ENCODE assay signal across 13 cellular contexts in the genomic region with DNA sequence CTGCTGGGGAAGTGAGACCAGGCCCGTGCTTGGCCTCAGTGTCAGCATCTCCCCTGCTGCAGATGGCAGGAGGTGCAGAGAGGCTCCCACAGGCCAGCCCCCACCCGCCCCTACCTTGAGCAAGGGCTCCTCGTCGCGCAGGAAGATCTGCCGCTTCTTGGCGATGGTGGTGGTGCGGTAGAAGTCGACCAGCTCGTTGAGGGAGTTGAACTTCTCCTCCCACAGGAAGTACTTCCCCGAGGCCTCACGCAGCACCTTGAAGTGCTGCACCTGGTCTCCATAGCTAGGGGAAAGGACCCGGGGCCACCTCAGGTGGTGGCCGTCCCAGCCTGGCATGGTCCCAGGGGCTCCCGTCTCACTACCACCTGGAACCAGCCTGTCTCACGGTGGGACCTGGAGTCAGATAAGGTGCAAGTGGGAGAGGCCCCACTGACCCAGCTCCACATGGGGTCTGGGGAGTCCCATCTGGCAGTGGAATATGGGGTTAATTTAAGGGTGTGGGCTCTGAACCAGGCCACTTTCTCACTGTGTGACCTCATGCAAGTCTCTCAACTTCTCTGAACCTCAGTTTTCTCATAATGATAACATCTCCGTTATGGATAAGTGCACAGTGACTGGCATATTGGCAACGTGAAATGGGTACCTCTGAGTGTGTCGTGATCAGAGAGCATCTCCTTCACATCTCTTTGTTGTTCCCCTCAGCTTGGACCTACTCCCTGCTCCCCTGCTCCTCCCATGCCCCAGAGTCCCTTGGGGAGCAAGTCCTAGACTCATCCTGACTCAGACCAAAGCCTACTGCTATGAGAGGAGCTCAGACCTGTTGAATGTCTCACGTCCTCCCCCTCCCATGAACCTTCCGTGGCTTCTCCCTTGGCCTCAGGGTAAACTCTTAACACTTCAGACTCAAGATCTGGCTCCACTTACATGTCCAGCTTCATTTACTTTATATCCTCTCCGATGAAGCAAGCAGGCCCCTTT. TPM values are rescaled to one million over a fixed set of nuclear protein-coding genes. Genes with fewer than 3 reads are reported as not detected.
DNase-seq lines count a peak whose midpoint lies in the region; ATAC-seq, FAIRE-seq and TF ChIP-seq lines count a peak whose summit lies in the region.
"Had no signal": no experiment of that assay in that cellular context is flagged by ENCODE, and none has a peak within 500 bp of the region (broad histone marks: within the 10 kb centered on the region; RNA-seq: fewer than 3 reads in every experiment).

No MANE protein-coding gene starts in this region.

- no peaks in the 10 kb centered on the region for H3K9me3 Mint-ChIP-seq in activated naive CD4-positive, alpha-beta T cell treated with anti-CD3 and anti-CD28 coated beads, Interleukin-2, amount 50 U/mL, for 24 hours
- no peaks in the 10 kb centered on the region for H3K9me3 Mint-ChIP-seq in activated naive CD4-positive, alpha-beta T cell treated with anti-CD3 and anti-CD28 coated beads, Interleukin-2, amount 50 U/mL, for 72 hours

- no peaks in the 10 kb centered on the region for H3K79me1 ChIP-seq in mesenchymal stem cell (replicated peaks; ENCODE audit: low read length, poor library complexity, severe bottlenecking)

- no peak overlapping the region for H3K4me3 ChIP-seq in upper lobe of right lung
- H3K4me3 ChIP-seq in mesenchymal stem cell (ENCODE audit: insufficient read depth in 1 of 2, low read depth in 1 of 2, low read length in 2 of 2) = no peak overlapping the region
- H3K4me3 ChIP-seq: BLaER1 treated with 17β-estradiol and CSF1 and Interleukin-3, amounts not matched to agents 10 nM and 100 nM had no signal

- no peaks in the 10 kb centered on the region for H3K27me3 Mint-ChIP-seq in activated naive CD4-positive, alpha-beta T cell treated with anti-CD3 and anti-CD28 coated beads, Interleukin-2, amount 50 U/mL, for 24 hours

- DNase-seq in activated naive CD4-positive, alpha-beta T cell treated with anti-CD3 and anti-CD28 coated beads, Interleukin-2, amount 50 U/mL, for 16 hours = no peak
- no peak for DNase-seq in activated naive CD4-positive, alpha-beta T cell treated with anti-CD3 and anti-CD28 coated beads, Interleukin-2, amount 50 U/mL, for 72 hours (ENCODE audit: low spot score in 2 of 2)
- DNase-seq in islet precursor cell = peak; percentile 78
- peak; percentile 44 for DNase-seq in upper lobe of right lung
- no peak for DNase-seq in urothelium cell line (ENCODE audit: low spot score)
- DNase-seq in mesenchymal stem cell = no peak
- no peak for DNase-seq in SW480 (ENCODE audit: low spot score)
- DNase-seq: activated CD4-positive, alpha-beta T cell treated with anti-CD3 and anti-CD28 coated beads for 1 hour; hypothalamus; NCI-H1105; occipital lobe had no signal

- peaks cover 2% of the 10 kb centered on the region for H3K36me3 Mint-ChIP-seq in activated naive CD4-positive, alpha-beta T cell treated with anti-CD3 and anti-CD28 coated beads, Interleukin-2, amount 50 U/mL, for 24 hours
- H3K36me3 Mint-ChIP-seq in activated naive CD4-positive, alpha-beta T cell treated with anti-CD3 and anti-CD28 coated beads, Interleukin-2, amount 50 U/mL, for 72 hours = peaks cover 0 to 6% of the 10 kb centered on the region in 2 donors

- no peak overlapping the region for H2BK5ac ChIP-seq in mesenchymal stem cell (ENCODE audit: low read depth, low read length, poor library complexity, severe bottlenecking)

- H3K18ac ChIP-seq in mesenchymal stem cell (ENCODE audit: low read depth in 1 of 2, low read length in 2 of 2) = no peak overlapping the region

- H3K27ac ChIP-seq in upper lobe of right lung (no peak overlapping the region), mesenchymal stem cell (ENCODE audit: low read length, poor library complexity, severe bottlenecking) (no peak overlapping the region)
- H3K27ac ChIP-seq: BLaER1 treated with 17β-estradiol and CSF1 and Interleukin-3, amounts not matched to agents 10 nM and 100 nM had no signal

- no peak overlapping the region for H3K14ac ChIP-seq in mesenchymal stem cell (ENCODE audit: low read length in 2 of 2)

- H2BK120ac ChIP-seq in mesenchymal stem cell (ENCODE audit: low read depth, low read length) = no peak overlapping the region

- H3K9me3 ChIP-seq in upper lobe of right lung = no peaks in the 10 kb centered on the region
- no peaks in the 10 kb centered on the region for H3K9me3 ChIP-seq in mesenchymal stem cell (ENCODE audit: control insufficient read depth, low read length)
- H3K9me3 ChIP-seq: BLaER1 treated with 17β-estradiol and CSF1 and Interleukin-3, amounts not matched to agents 10 nM and 100 nM had no signal

- no peak overlapping the region for H2AK5ac ChIP-seq in mesenchymal stem cell (ENCODE audit: low read length, severe bottlenecking)

- H3K4me3 Mint-ChIP-seq in activated naive CD4-positive, alpha-beta T cell treated with anti-CD3 and anti-CD28 coated beads, Interleukin-2, amount 50 U/mL, for 24 hours = peak overlapping the region; percentile 50

- H3K4me1 Mint-ChIP-seq in activated naive CD4-positive, alpha-beta T cell treated with anti-CD3 and anti-CD28 coated beads, Interleukin-2, amount 50 U/mL, for 24 hours = peaks cover 27% of the 10 kb centered on the region

- H3K27me3 ChIP-seq in upper lobe of right lung (no peaks in the 10 kb centered on the region), mesenchymal stem cell (ENCODE audit: control insufficient read depth in 1 of 2, insufficient read depth in 1 of 2, low read length in 2 of 2) (peaks cover 0 to 9% of the 10 kb centered on the region in 2 experiments)
- H3K27me3 ChIP-seq: BLaER1 treated with 17β-estradiol and CSF1 and Interleukin-3, amounts not matched to agents 10 nM and 100 nM had no signal

- H3K36me3 ChIP-seq in upper lobe of right lung (no peaks in the 10 kb centered on the region), mesenchymal stem cell (ENCODE audit: control insufficient read depth in 1 of 2, insufficient read depth in 2 of 2, low read depth in 1 of 2, low read length in 2 of 2) (no peaks in the 10 kb centered on the region)

- H2AFZ ChIP-seq in mesenchymal stem cell (ENCODE audit: low read depth, low read length) = no peak overlapping the region

- intact Hi-C loops in upper lobe of right lung (cut with DNase I) = loop anchor here (10.0 kb wide), 1 partner anchor 50 kb away; no protein-coding TSS in a partner anchor

- H4K91ac ChIP-seq in mesenchymal stem cell (ENCODE audit: low read length) = no peak overlapping the region

- no peak overlapping the region for H4K8ac ChIP-seq in mesenchymal stem cell (ENCODE audit: low read length)

- peak overlapping the region; percentile 90 for H3K27ac Mint-ChIP-seq in activated naive CD4-positive, alpha-beta T cell treated with anti-CD3 and anti-CD28 coated beads, Interleukin-2, amount 50 U/mL, for 24 hours
- H3K27ac Mint-ChIP-seq in activated naive CD4-positive, alpha-beta T cell treated with anti-CD3 and anti-CD28 coated beads, Interleukin-2, amount 50 U/mL, for 72 hours = peak overlapping the region; percentile 36 to 92

- peak; percentile 52 to 71 for ATAC-seq in activated naive CD4-positive, alpha-beta T cell treated with anti-CD3 and anti-CD28 coated beads, Interleukin-2, amount 50 U/mL, for 72 hours
- ATAC-seq in upper lobe of right lung = no peak

- 87% methylated on average over 22 of the region's 22 CpGs for WGBS in mesenchymal stem cell

- H3K23ac ChIP-seq in mesenchymal stem cell (ENCODE audit: low read length in 2 of 2) = no peak overlapping the region

- H3K4me2 ChIP-seq in mesenchymal stem cell (ENCODE audit: low read length, poor library complexity, severe bottlenecking) = no peak overlapping the region

- TF ChIP-seq CTCF in upper lobe of right lung (IDR thresholded peaks at IDR 0.05) = no peak

- no peak for FAIRE-seq in urothelium cell line (lab: Jason Lieb, UNC)

- H3K4me1 ChIP-seq in upper lobe of right lung = no peaks in the 10 kb centered on the region
- H3K4me1 ChIP-seq in mesenchymal stem cell (ENCODE audit: control insufficient read depth, insufficient read depth, low read depth, low read length) = no peaks in the 10 kb centered on the region

- H2BK12ac ChIP-seq in mesenchymal stem cell (ENCODE audit: low read length in 2 of 2) = no peak overlapping the region

- H3K4ac ChIP-seq in mesenchymal stem cell (ENCODE audit: low read depth in 1 of 2, low read length in 2 of 2) = no peak overlapping the region

- H3K9ac ChIP-seq in mesenchymal stem cell (ENCODE audit: low read length) = no peak overlapping the region
- H3K9ac ChIP-seq: BLaER1 treated with 17β-estradiol and CSF1 and Interleukin-3, amounts not matched to agents 10 nM and 100 nM had no signal

- H2BK15ac ChIP-seq in mesenchymal stem cell (ENCODE audit: low read depth, poor library complexity, severe bottlenecking) = no peak overlapping the region

RNA-seq across cellular contexts. Expression of gene FAM83G, which starts 19.8 kb away (rescaled TPM):
- 10 to 100 TPM in 1 of 2 donors, 1 to 10 TPM in 1; 9.4 to 13.7 TPM for total RNA-seq in activated naive CD4-positive, alpha-beta T cell treated with anti-CD3 and anti-CD28 coated beads, Interleukin-2, amount 50 U/mL, for 72 hours
- 8.3 TPM for total RNA-seq in upper lobe of right lung
- 2.9 TPM for polyA plus RNA-seq in mesenchymal stem cell (2013, experiment 1 of 2)
- 2.8 TPM for polyA plus RNA-seq in mesenchymal stem cell (2013, experiment 2 of 2)

RNA-seq across cellular contexts. Expression of gene GRAP, which starts 22.4 kb away (rescaled TPM):
- total RNA-seq in activated naive CD4-positive, alpha-beta T cell treated with anti-CD3 and anti-CD28 coated beads, Interleukin-2, amount 50 U/mL, for 72 hours = 10 to 100 TPM; 12.7 to 13.7 TPM
- 10.6 TPM for total RNA-seq in upper lobe of right lung
- 0.12 TPM for polyA plus RNA-seq in mesenchymal stem cell (2013, experiment 1 of 2)
- polyA plus RNA-seq in mesenchymal stem cell (2013, experiment 2 of 2) = 0.08 TPM

Comparison
In these comparisons a context has a peak if more than half of its experiments do, and no peak if none do; other contexts are left out.
1. DNase-seq: peak in islet precursor cell (single experiment) and upper lobe of right lung (single experiment); none in activated naive CD4-positive, alpha-beta T cell treated with anti-CD3 and anti-CD28 coated beads, Interleukin-2, amount 50 U/mL, for 16 hours (single experiment), activated naive CD4-positive, alpha-beta T cell treated with anti-CD3 and anti-CD28 coated beads, Interleukin-2, amount 50 U/mL, for 72 hours (0 of 2), urothelium cell line (single experiment), mesenchymal stem cell (single experiment) and SW480 (single experiment).